Comparison of ENCODE assay signal across 8 cellular contexts in the genomic region with DNA sequence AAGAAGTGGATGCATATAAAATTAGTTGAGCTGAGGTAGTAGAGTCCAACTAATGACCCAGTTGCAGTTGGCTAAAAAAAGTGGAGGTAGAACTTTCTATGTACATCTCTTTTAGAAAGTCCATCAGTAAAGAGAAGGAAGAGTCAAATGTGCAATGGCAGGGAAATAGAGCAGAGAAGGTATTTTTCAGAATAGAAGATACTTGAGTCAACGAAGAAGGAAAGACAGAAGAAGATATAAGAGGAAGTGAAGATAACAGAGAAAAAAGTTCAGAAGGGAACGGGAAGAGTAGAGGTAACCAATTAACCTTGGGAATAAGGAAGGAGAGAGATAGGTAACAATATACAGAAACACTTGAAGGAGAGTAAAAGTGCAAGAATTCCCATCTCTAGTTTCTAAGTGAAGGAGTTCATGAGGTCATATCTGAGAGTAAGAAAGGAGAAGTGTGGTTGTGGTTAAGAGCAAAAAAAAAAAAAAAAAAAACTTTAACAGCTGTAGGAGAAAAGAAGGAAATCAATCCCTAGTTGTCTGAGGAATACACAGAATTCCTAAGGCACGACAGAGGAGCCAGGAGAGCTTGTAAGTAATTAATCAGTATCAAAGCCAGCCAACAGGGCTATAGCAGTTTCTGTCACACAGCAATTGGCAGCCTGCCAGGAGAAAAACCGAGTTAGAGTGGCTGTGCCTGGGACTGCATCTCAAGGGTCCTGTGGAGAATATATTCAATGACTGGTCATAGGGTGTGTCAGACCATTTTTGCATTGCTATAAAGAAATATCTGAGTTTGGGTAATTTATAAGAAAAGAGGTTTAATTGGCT.
DNase-seq lines count a peak whose midpoint lies in the region; ATAC-seq and TF ChIP-seq lines count a peak whose summit lies in the region.

No MANE protein-coding gene starts in this region.

- ATAC-seq in DND-41 (ENCODE audit: insufficient read depth, low read depth) (peak; percentile 48; the same call in 2 of the 3 replicates), GM21423 (IDR thresholded peaks at IDR 0.05; ENCODE audit: unreplicated experiment) (no peak), GM21515 (IDR thresholded peaks at IDR 0.05; ENCODE audit: unreplicated experiment) (no peak)

- H3K9ac ChIP-seq in DND-41 (ENCODE audit: low read depth, low read length), result no peak overlapping the region

- no peak overlapping the region for H3K4me2 ChIP-seq in DND-41 (ENCODE audit: insufficient read depth, low read length)

- H3K4me3 ChIP-seq in DND-41 (ENCODE audit: low read depth in 1 of 2, low read length in 2 of 2) (no peak overlapping the region), SJCRH30 (no peak overlapping the region)

- no peaks in the 10 kb centered on the region for H4K20me1 ChIP-seq in DND-41 (ENCODE audit: insufficient read depth, low read length)

- POLR2A ChIA-PET in HEK293T (lab: Yijun Ruan, JAX), result interaction anchor here (1.1 to 3.2 kb wide), 2 partner anchors 61 to 232 kb away, joined by 3 to 8 read pairs; a partner anchor contains a TSS

- H2AFZ ChIP-seq in DND-41 (ENCODE audit: low read depth, low read length), result no peak overlapping the region

- CTCF ChIA-PET in HEK293T (lab: Yijun Ruan, JAX), result interaction anchor here (1.4 kb wide), 1 partner anchor 15 kb away, joined by 3 read pairs; no protein-coding TSS in a partner anchor

- H3K27ac ChIP-seq in DND-41 (ENCODE audit: low read length), result no peak overlapping the region
- H3K27ac ChIP-seq in SJCRH30, result no peak overlapping the region

- H3K9me3 ChIP-seq in DND-41 (ENCODE audit: insufficient read depth, low read length, severe bottlenecking) (no peaks in the 10 kb centered on the region), SJCRH30 (replicated peaks) (no peaks in the 10 kb centered on the region)

- H3K27me3 ChIP-seq in DND-41 (ENCODE audit: insufficient read depth, low read length, poor library complexity), result no peaks in the 10 kb centered on the region
- H3K27me3 ChIP-seq in SJCRH30, result no peaks in the 10 kb centered on the region

- TF ChIP-seq CTCF in DND-41 (IDR thresholded peaks at IDR 0.05; ENCODE audit: borderline replicate concordance, extremely low read depth, low read length, poor library complexity, severe bottlenecking), result no peak

- no peaks in the 10 kb centered on the region for H3K79me2 ChIP-seq in DND-41 (ENCODE audit: insufficient read depth, low read length)

- H3K36me3 ChIP-seq in DND-41 (ENCODE audit: insufficient read depth, low read length) (no peaks in the 10 kb centered on the region), SJCRH30 (no peaks in the 10 kb centered on the region)

- DNase-seq in DND-41, result peak; percentile 37
- peak; percentile 67 for DNase-seq in HEK293T (ENCODE audit: extremely low spot score)
- DNase-seq in SJCRH30, result peak; percentile 31 to 57
- DNase-seq in hepatic stellate cell (ENCODE audit: low spot score), result peak; percentile 5
- DNase-seq in superior temporal gyrus (ENCODE audit: extremely low spot score), result no peak
- no peak for DNase-seq in occipital lobe (lab: John Stamatoyannopoulos, UW)

- H3K4me1 ChIP-seq in DND-41 (ENCODE audit: insufficient read depth, low read length), result no peaks in the 10 kb centered on the region
- peaks cover 3% of the 10 kb centered on the region; the same call in 1 of the 2 replicates for H3K4me1 ChIP-seq in SJCRH30

TF ChIP-seq in HEK293T, 16 proteins besides CTCF, POLR2A, EP300 and RAD21:
- TF ChIP-seq, protein P1, sequence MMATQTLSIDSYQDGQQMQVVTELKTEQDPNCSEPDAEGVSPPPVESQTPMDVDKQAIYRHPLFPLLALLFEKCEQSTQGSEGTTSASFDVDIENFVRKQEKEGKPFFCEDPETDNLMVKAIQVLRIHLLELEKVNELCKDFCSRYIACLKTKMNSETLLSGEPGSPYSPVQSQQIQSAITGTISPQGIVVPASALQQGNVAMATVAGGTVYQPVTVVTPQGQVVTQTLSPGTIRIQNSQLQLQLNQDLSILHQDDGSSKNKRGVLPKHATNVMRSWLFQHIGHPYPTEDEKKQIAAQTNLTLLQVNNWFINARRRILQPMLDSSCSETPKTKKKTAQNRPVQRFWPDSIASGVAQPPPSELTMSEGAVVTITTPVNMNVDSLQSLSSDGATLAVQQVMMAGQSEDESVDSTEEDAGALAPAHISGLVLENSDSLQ (IDR thresholded peaks at IDR 0.05), result peak; percentile 92
- no peak for TF ChIP-seq BHLHE40 (IDR thresholded peaks at IDR 0.05; ENCODE audit: borderline replicate concordance)
TF ChIP-seq in HEK293T: peak in this region for 1.

Comparison
In these comparisons a context has a peak if more than half of its experiments do, and no peak if none do; other contexts are left out.
1. DNase-seq: peak in DND-41 (single experiment), HEK293T (single experiment), SJCRH30 (2 of 2) and hepatic stellate cell (single experiment); none in superior temporal gyrus (single experiment) and occipital lobe (single experiment).